Comparison of ENCODE assay signal across 31 cellular contexts in the genomic region with DNA sequence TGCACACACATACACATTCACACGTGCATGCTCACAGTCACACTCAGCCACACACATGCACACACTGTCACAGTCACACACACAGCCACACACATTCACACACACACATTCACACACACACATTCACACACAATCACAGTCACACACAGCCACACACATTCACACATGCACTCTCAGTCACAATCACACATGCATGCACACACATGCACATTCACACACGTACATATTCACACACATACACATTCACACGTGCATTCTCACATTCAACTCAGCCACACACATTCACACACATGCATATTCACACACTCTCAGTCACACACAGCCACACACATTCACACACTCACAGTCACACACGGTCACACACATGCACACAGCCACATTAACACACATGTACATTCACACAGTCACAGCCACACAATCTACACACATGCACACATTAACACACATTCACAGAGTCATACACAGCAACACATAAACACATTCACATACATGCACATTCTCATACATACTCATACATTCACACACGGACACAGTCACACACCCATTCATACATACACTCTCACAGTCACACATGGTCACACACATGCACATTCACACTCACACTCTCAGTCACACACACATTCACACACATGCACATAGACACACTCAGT.
"Had no signal": no experiment of that assay in that cellular context is flagged by ENCODE, and none has a peak within 500 bp of the region (broad histone marks: within the 10 kb centered on the region; RNA-seq: fewer than 3 reads in every experiment).

No MANE protein-coding gene starts in this region.

- H3K36me3 Mint-ChIP-seq: activated naive CD8-positive, alpha-beta T cell had no signal

- H3K4me1 Mint-ChIP-seq: activated CD4-positive, alpha-beta T cell treated with anti-CD3 and anti-CD28 coated beads, Interleukin-2, amount 10 ng/mL, durations not matched to agents 24 days and 14 days; activated naive CD8-positive, alpha-beta T cell treated with anti-CD3 and anti-CD28 coated beads, Interleukin-2, amount 50 U/mL, for 24 hours; central memory CD8-positive, alpha-beta T cell had no signal

- H3K9me3 Mint-ChIP-seq: activated CD4-positive, alpha-beta T cell treated with anti-CD3 and anti-CD28 coated beads, Interleukin-2, amount 10 ng/mL, durations not matched to agents 24 days and 14 days; activated T-helper 2 cell treated with anti-CD3 and anti-CD28 coated beads, Interferon-gamma antibody, Interleukin-2, Interleukin-4, amounts not matched to agents 10 μg/mL and 5 μg/mL and 100 μg/mL, durations not matched to agents 14 hours and 24 hours and 36 hours; central memory CD8-positive, alpha-beta T cell had no signal

- H3K9me3 ChIP-seq: MG63, SJCRH30 had no signal

- H3K36me3 ChIP-seq: MG63, SJCRH30, WERI-Rb-1 had no signal

- DNase-seq: activated CD4-positive, alpha-beta T cell treated with anti-CD3 and anti-CD28 coated beads, Interleukin-2, amount 50 U/mL, for 4 hours; activated CD4-positive, CD25-positive, alpha-beta regulatory T cell; activated CD8-positive, alpha-beta T cell treated with anti-CD3 and anti-CD28 coated beads for 36 hours; activated gamma-delta T cell; activated naive CD4-positive, alpha-beta T cell treated with anti-CD3 and anti-CD28 coated beads for 36 hours; activated naive CD8-positive, alpha-beta T cell treated with anti-CD3 and anti-CD28 coated beads, Interleukin-2, amount 50 U/mL, for 24 hours; activated T-cell treated with anti-CD3 and anti-CD28 coated beads, Interleukin-2, amount 50 U/mL, for 24 hours; anterior cingulate cortex; Kasumi-1; KBM-7; MG63; NCI-H1048; NCI-H1105 treated with DMSO at 0.1 percent for 48 hours; NCI-H1436; NCI-H1694; NCI-H1930; NCI-H2081 treated with DMSO at 0.1 percent for 48 hours; NCI-H226; NCI-H446 treated with DMSO at 0.1 percent for 48 hours; NCI-H524 treated with DMSO at 0.1 percent for 48 hours; SHP77; SJCRH30; T1000; WERI-Rb-1 had no signal

- H3K4me3 Mint-ChIP-seq: activated CD4-positive, alpha-beta T cell treated with anti-CD3 and anti-CD28 coated beads, Interleukin-2, amount 10 ng/mL, durations not matched to agents 24 days and 14 days; activated CD8-positive, alpha-beta T cell treated with anti-CD3 and anti-CD28 coated beads for 36 hours; activated naive CD4-positive, alpha-beta T cell treated with anti-CD3 and anti-CD28 coated beads for 36 hours; activated naive CD8-positive, alpha-beta T cell; activated naive CD8-positive, alpha-beta T cell treated with anti-CD3 and anti-CD28 coated beads, Interleukin-2, amount 50 U/mL, for 24 hours; activated T-cell treated with anti-CD3 and anti-CD28 coated beads, Interleukin-2, amount 50 U/mL, for 24 hours; brain; central memory CD8-positive, alpha-beta T cell had no signal

- H3K27me3 ChIP-seq: MG63, SJCRH30 had no signal

- H3K4me3 ChIP-seq: MG63, SJCRH30, SK-N-MC had no signal

- ATAC-seq: activated CD8-positive, alpha-beta T cell treated with anti-CD3 and anti-CD28 coated beads for 36 hours; activated naive CD8-positive, alpha-beta T cell treated with anti-CD3 and anti-CD28 coated beads, Interleukin-2, amount 50 U/mL, for 24 hours; Panc1 had no signal

- H3K27ac ChIP-seq: SJCRH30, SK-N-MC, WERI-Rb-1 had no signal

- H3K4me1 ChIP-seq: SJCRH30 had no signal

- H3K27ac Mint-ChIP-seq: activated CD4-positive, alpha-beta T cell treated with anti-CD3 and anti-CD28 coated beads, Interleukin-2, amount 10 ng/mL, durations not matched to agents 24 days and 14 days; activated CD8-positive, alpha-beta T cell treated with anti-CD3 and anti-CD28 coated beads for 36 hours; activated naive CD4-positive, alpha-beta T cell treated with anti-CD3 and anti-CD28 coated beads for 36 hours; activated naive CD8-positive, alpha-beta T cell; activated naive CD8-positive, alpha-beta T cell treated with anti-CD3 and anti-CD28 coated beads, Interleukin-2, amount 50 U/mL, for 24 hours; activated T-cell treated with anti-CD3 and anti-CD28 coated beads, Interleukin-2, amount 50 U/mL, for 24 hours; activated T-helper 2 cell treated with anti-CD3 and anti-CD28 coated beads, Interferon-gamma antibody, Interleukin-2, Interleukin-4, amounts not matched to agents 10 μg/mL and 5 μg/mL and 100 μg/mL, durations not matched to agents 14 hours and 24 hours and 36 hours; brain had no signal

- H3K27me3 Mint-ChIP-seq: activated CD4-positive, alpha-beta T cell treated with anti-CD3 and anti-CD28 coated beads, Interleukin-2, amount 10 ng/mL, durations not matched to agents 24 days and 14 days; activated CD8-positive, alpha-beta T cell treated with anti-CD3 and anti-CD28 coated beads for 36 hours; activated naive CD8-positive, alpha-beta T cell; activated naive CD8-positive, alpha-beta T cell treated with anti-CD3 and anti-CD28 coated beads, Interleukin-2, amount 50 U/mL, for 24 hours; activated T-cell treated with anti-CD3 and anti-CD28 coated beads, Interleukin-2, amount 50 U/mL, for 24 hours; central memory CD8-positive, alpha-beta T cell had no signal
